Comparison of ENCODE assay signal across 18 cellular contexts in the genomic region with DNA sequence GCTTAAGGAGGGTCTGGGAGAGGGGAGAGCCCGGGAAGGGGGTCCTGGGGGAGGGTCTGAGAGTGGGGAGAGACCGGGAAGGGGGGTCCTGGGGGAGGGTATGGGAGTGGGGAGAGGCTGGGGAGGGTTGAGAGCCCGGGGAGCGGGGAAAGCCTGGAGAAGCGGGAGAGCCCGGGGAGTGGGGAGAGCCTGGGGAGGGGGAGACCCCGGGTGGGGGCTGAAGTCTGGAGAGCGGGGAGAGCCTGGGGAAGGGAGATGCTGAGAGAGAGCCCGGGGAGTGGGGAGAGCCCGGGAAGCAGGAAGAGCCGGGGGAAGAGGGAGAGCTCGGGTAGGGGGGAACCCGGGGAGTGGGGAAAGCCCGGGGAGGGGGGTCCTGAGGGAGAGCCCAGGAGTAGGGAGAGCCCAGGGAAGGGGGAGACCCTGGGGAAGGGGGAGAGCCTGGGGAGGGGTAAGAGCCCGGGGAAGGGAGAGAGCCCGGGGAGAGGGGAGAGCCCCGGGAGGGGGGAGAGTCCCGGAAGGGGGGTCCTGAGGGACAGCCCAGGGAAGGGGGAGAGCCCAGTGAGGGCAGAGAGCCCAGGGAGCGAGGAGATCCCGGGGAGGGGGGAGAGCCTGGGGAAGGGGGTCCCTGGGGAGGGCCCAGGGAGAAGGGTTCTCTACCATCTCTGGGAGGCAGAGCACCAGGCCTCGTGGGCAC.
DNase-seq lines count a peak whose midpoint lies in the region; ATAC-seq and TF ChIP-seq lines count a peak whose summit lies in the region.
"Had no signal": no experiment of that assay in that cellular context is flagged by ENCODE, and none has a peak within 500 bp of the region (broad histone marks: within the 10 kb centered on the region; RNA-seq: fewer than 3 reads in every experiment).

No MANE protein-coding gene starts in this region.

- H3K9me2 ChIP-seq in GM23248 (ENCODE audit: insufficient read depth), result no peaks in the 10 kb centered on the region

- H3K4me1 Mint-ChIP-seq in osteocyte (ENCODE audit: unreplicated experiment), result no peaks in the 10 kb centered on the region
- no peaks in the 10 kb centered on the region for H3K4me1 Mint-ChIP-seq in stimulated activated naive CD8-positive, alpha-beta T cell treated with anti-CD3 and anti-CD28 coated beads, Interleukin-15, amount 100 ng/mL, for 72 hours
- H3K4me1 Mint-ChIP-seq in MCF 10A (ENCODE audit: insufficient read depth, unreplicated experiment), result no peaks in the 10 kb centered on the region

- H3K4me1 ChIP-seq in BLaER1, result peaks cover 76% of the 10 kb centered on the region
- no peaks in the 10 kb centered on the region for H3K4me1 ChIP-seq in GM23248 (ENCODE audit: insufficient read depth)

- H3K27ac Mint-ChIP-seq in osteocyte (ENCODE audit: unreplicated experiment) (no peak overlapping the region), MCF 10A (ENCODE audit: low read depth, unreplicated experiment) (no peak overlapping the region)
- H3K27ac Mint-ChIP-seq in stimulated activated naive CD8-positive, alpha-beta T cell treated with anti-CD3 and anti-CD28 coated beads, Interleukin-15, amount 100 ng/mL, for 72 hours, result no peak overlapping the region
- H3K27ac Mint-ChIP-seq: B cell; CD8-positive, alpha-beta T cell; HFFc6 had no signal

- CTCF ChIA-PET in MCF 10A (lab: Yijun Ruan, JAX), result interaction anchor here (0.6 kb wide), 1 partner anchor 1197 kb away, joined by 4 read pairs; no protein-coding TSS in a partner anchor

- H3K36me3 ChIP-seq in BLaER1, result no peaks in the 10 kb centered on the region
- no peaks in the 10 kb centered on the region for H3K36me3 ChIP-seq in H7 (replicated peaks; ENCODE audit: control insufficient read depth, insufficient read depth, low read length)
- no peaks in the 10 kb centered on the region for H3K36me3 ChIP-seq in GM23248 (ENCODE audit: low read depth)

- H3K9ac ChIP-seq in BLaER1 (no peak overlapping the region), GM23248 (no peak overlapping the region)

- DNase-seq in H7, result peak; percentile 60
- peak; percentile 67 for DNase-seq in osteocyte (ENCODE audit: extremely low spot score, unreplicated experiment)
- no peak for DNase-seq in stimulated activated naive CD8-positive, alpha-beta T cell treated with anti-CD3 and anti-CD28 coated beads, Interleukin-15, amount 100 ng/mL, for 72 hours
- DNase-seq in AML-193 (lab: John Stamatoyannopoulos, UW), result no peak
- no peak for DNase-seq in MCF 10A (ENCODE audit: unreplicated experiment)
- no peak for DNase-seq in posterior cingulate gyrus
- DNase-seq in GM23248, result no peak
- DNase-seq: ACHN; CD8-positive, alpha-beta T cell; COR-L47; DMS153; DMS79 treated with DMSO at 0.1 percent for 48 hours; EL; HCEC 1CT; HFFc6 had no signal

- H3K9me3 ChIP-seq in BLaER1, result no peaks in the 10 kb centered on the region
- H3K9me3 ChIP-seq in GM23248 (ENCODE audit: low read depth), result no peaks in the 10 kb centered on the region

- H3K9me3 Mint-ChIP-seq in osteocyte (ENCODE audit: unreplicated experiment) (no peaks in the 10 kb centered on the region), MCF 10A (ENCODE audit: unreplicated experiment) (peaks cover 27% of the 10 kb centered on the region)
- H3K9me3 Mint-ChIP-seq in stimulated activated naive CD8-positive, alpha-beta T cell treated with anti-CD3 and anti-CD28 coated beads, Interleukin-15, amount 100 ng/mL, for 72 hours, result no peaks in the 10 kb centered on the region
- H3K9me3 Mint-ChIP-seq: CD8-positive, alpha-beta T cell; HFFc6 had no signal

- H3K4me3 ChIP-seq in BLaER1, result no peak overlapping the region
- no peak overlapping the region for H3K4me3 ChIP-seq in H7 (ENCODE audit: insufficient read depth, low read depth, low read length)
- no peak overlapping the region for H3K4me3 ChIP-seq in GM23248

- TF ChIP-seq CTCF in osteocyte (IDR thresholded peaks at IDR 0.05) (no peak), MCF 10A (IDR thresholded peaks at IDR 0.05; ENCODE audit: unreplicated experiment) (no peak)

- no peak overlapping the region for H2AFZ ChIP-seq in GM23248

- H3K27me3 ChIP-seq in BLaER1, result no peaks in the 10 kb centered on the region
- H3K27me3 ChIP-seq in H7 (ENCODE audit: control insufficient read depth, insufficient read depth, low read length), result no peaks in the 10 kb centered on the region
- H3K27me3 ChIP-seq in GM23248 (replicated peaks; ENCODE audit: insufficient read depth), result peaks cover 13% of the 10 kb centered on the region; the same call in 1 of the 2 replicates

- BruUV-seq in MCF 10A (replicated peaks; lab: Mats Ljungman, UMichigan), result no TSS peak

- intact Hi-C loops in MCF 10A (cut with micrococcal nuclease) (no loop called here), posterior cingulate gyrus (cut with DNase I) (no loop called here)

- H4K20me1 ChIP-seq in BLaER1 (no peaks in the 10 kb centered on the region), GM23248 (ENCODE audit: insufficient read depth) (no peaks in the 10 kb centered on the region)

- no peaks in the 10 kb centered on the region for H3K36me3 Mint-ChIP-seq in osteocyte (ENCODE audit: unreplicated experiment)
- H3K36me3 Mint-ChIP-seq in MCF 10A (ENCODE audit: insufficient read depth, unreplicated experiment), result no peaks in the 10 kb centered on the region
- H3K36me3 Mint-ChIP-seq: CD14-positive monocyte; CD8-positive, alpha-beta T cell had no signal

- peak overlapping the region; percentile 65 for H3K4me2 ChIP-seq in BLaER1
- no peak overlapping the region for H3K4me2 ChIP-seq in GM23248 (ENCODE audit: unreplicated experiment)

- 61 to 83% methylated on average over 1 to 21 of the region's 21 CpGs for WGBS in GM23248 (ENCODE audit: low coverage in 1 of 2, low lambda C conversion rate in 2 of 2, missing lambda C conversion rate in 2 of 2), 2 experiments

- no peaks in the 10 kb centered on the region for H3K79me2 ChIP-seq in GM23248 (ENCODE audit: insufficient read depth)

- peak; percentile 68 for ATAC-seq in stimulated activated naive CD8-positive, alpha-beta T cell treated with anti-CD3 and anti-CD28 coated beads, Interleukin-15, amount 100 ng/mL, for 72 hours
- ATAC-seq: CD8-positive, alpha-beta T cell had no signal

- peaks cover 18% of the 10 kb centered on the region for H3K27me3 Mint-ChIP-seq in osteocyte (ENCODE audit: unreplicated experiment)
- H3K27me3 Mint-ChIP-seq in stimulated activated naive CD8-positive, alpha-beta T cell treated with anti-CD3 and anti-CD28 coated beads, Interleukin-15, amount 100 ng/mL, for 72 hours, result peaks cover 11% of the 10 kb centered on the region
- H3K27me3 Mint-ChIP-seq in MCF 10A (ENCODE audit: insufficient read depth, unreplicated experiment), result no peaks in the 10 kb centered on the region
- H3K27me3 Mint-ChIP-seq: B cell had no signal

- POLR2A ChIA-PET in MCF 10A (lab: Yijun Ruan, JAX), result no interaction called here

- no peak overlapping the region for H3K4me3 Mint-ChIP-seq in osteocyte (ENCODE audit: unreplicated experiment)
- H3K4me3 Mint-ChIP-seq in stimulated activated naive CD8-positive, alpha-beta T cell treated with anti-CD3 and anti-CD28 coated beads, Interleukin-15, amount 100 ng/mL, for 72 hours, result no peak overlapping the region
- no peak overlapping the region for H3K4me3 Mint-ChIP-seq in MCF 10A (ENCODE audit: unreplicated experiment)
- H3K4me3 Mint-ChIP-seq: B cell; CD14-positive monocyte; CD8-positive, alpha-beta T cell; HFFc6 had no signal

- in situ Hi-C loops in GM23248 (cut with MboI), result no loop called here

- no peaks in the 10 kb centered on the region for H3F3A ChIP-seq in GM23248 (ENCODE audit: insufficient read depth)

- H3K27ac ChIP-seq in BLaER1 (no peak overlapping the region), GM23248 (no peak overlapping the region)

Comparison
In these comparisons a context has a peak if more than half of its experiments do, and no peak if none do; other contexts are left out.
1. DNase-seq: peak in H7 (single experiment) and osteocyte (single experiment); none in stimulated activated naive CD8-positive, alpha-beta T cell treated with anti-CD3 and anti-CD28 coated beads, Interleukin-15, amount 100 ng/mL, for 72 hours (0 of 2), AML-193 (0 of 2), MCF 10A (single experiment), posterior cingulate gyrus (0 of 10) and GM23248 (single experiment).